ENCODE assay signal across 18 cellular contexts in genomic region chrX:120768681-120769080, GRCh38.
DNase-seq lines count a peak whose midpoint lies in the region; TF ChIP-seq lines count a peak whose summit lies in the region.
"Had no signal": no experiment of that assay in that cellular context is flagged by ENCODE, and none has a peak within 500 bp of the region (broad histone marks: within the 10 kb centered on the region; RNA-seq: fewer than 3 reads in every experiment).

No MANE protein-coding gene starts in this region.

- DNase-seq in EL (peak; percentile 54), PC-9 (peak in 1 of 2 experiments; percentile 76), dermis blood vessel endothelial cell (peak; percentile 79), iris pigment epithelial cell (ENCODE audit: low read depth) (peak; percentile 80), activated gamma-delta T cell (lab: John Stamatoyannopoulos, UW) (no peak), coronary artery (ENCODE audit: low spot score) (no peak)
- no peak for DNase-seq in activated T-cell treated with anti-CD3 and anti-CD28 coated beads, Interleukin-2, amount 50 U/mL, for 1 hour
- DNase-seq in activated naive CD4-positive, alpha-beta T cell (lab: John Stamatoyannopoulos, UW) = no peak
- DNase-seq: activated T-cell treated with anti-CD3 and anti-CD28 coated beads, Interleukin-2, amount 50 U/mL, for 24 hours; central memory CD4-positive, alpha-beta T cell; kidney; MG63; NCI-H187 treated with DMSO at 0.1 percent for 48 hours; NCI-H510A; nucleus accumbens had no signal

- peak overlapping the region; percentile 82 for H3K27ac ChIP-seq in PC-9
- no peak overlapping the region for H3K27ac ChIP-seq in coronary artery
- H3K27ac ChIP-seq: BLaER1, thoracic aorta had no signal

- TF ChIP-seq CTCF in PC-9 (conservative IDR thresholded peaks at IDR 0.05) (no peak), coronary artery (IDR thresholded peaks at IDR 0.05) (no peak)

- H3K4me3 ChIP-seq in PC-9 (no peak overlapping the region), coronary artery (no peak overlapping the region)
- H3K4me3 ChIP-seq: BLaER1, MG63, skin epidermis, thoracic aorta had no signal

- no peaks in the 10 kb centered on the region for H3K36me3 ChIP-seq in PC-9 (ENCODE audit: low read depth)
- H3K36me3 ChIP-seq: BLaER1, MG63, thoracic aorta had no signal

- H3K4me1 ChIP-seq in PC-9 (replicated peaks; ENCODE audit: insufficient read depth) = peaks cover 43% of the 10 kb centered on the region

- no peaks in the 10 kb centered on the region for H4K20me1 ChIP-seq in PC-9 (ENCODE audit: insufficient read depth)
- H4K20me1 ChIP-seq: BLaER1 had no signal

- intact Hi-C loops in PC-9 (cut with micrococcal nuclease; ENCODE audit: unreplicated experiment) = no loop called here

- no peak overlapping the region for H2AFZ ChIP-seq in PC-9

- H3F3A ChIP-seq in PC-9 (ENCODE audit: insufficient read depth, low read depth) = peaks cover 20% of the 10 kb centered on the region

- no TSS peak for BruUV-seq in PC-9 (replicated peaks; lab: Mats Ljungman, UMichigan)

- H3K4me2 ChIP-seq in PC-9 = 0 out of 2 replicates have a peak overlapping the region, but pooled peaks have one; percentile 26
- H3K4me2 ChIP-seq: BLaER1 had no signal

- CTCF ChIA-PET in PC-9 (lab: Charles Lee) = no interaction called here

- no peaks in the 10 kb centered on the region for H3K9me2 ChIP-seq in PC-9 (ENCODE audit: insufficient read depth)

- POLR2A ChIA-PET in PC-9 (lab: Charles Lee; ENCODE audit: unreplicated experiment) = no interaction called here

- H3K79me2 ChIP-seq in PC-9 (ENCODE audit: low read depth) = no peaks in the 10 kb centered on the region

- H3K9me3 ChIP-seq in PC-9 (ENCODE audit: insufficient read depth, low read depth) = no peaks in the 10 kb centered on the region; the same call in 1 of the 2 replicates
- H3K9me3 ChIP-seq: BLaER1, MG63, thoracic aorta had no signal

- no peaks in the 10 kb centered on the region for H3K27me3 ChIP-seq in PC-9 (ENCODE audit: insufficient read depth, low read depth)
- H3K27me3 ChIP-seq: BLaER1, MG63 had no signal

Comparison
In these comparisons a context has a peak if more than half of its experiments do, and no peak if none do; other contexts are left out.
1. DNase-seq: peak in EL (single experiment), dermis blood vessel endothelial cell (single experiment) and iris pigment epithelial cell (single experiment); none in activated T-cell treated with anti-CD3 and anti-CD28 coated beads, Interleukin-2, amount 50 U/mL, for 1 hour (single experiment), activated naive CD4-positive, alpha-beta T cell (0 of 4), activated gamma-delta T cell (single experiment) and coronary artery (single experiment).